Comparison of ENCODE assay signal across 10 cellular contexts in the genomic region with DNA sequence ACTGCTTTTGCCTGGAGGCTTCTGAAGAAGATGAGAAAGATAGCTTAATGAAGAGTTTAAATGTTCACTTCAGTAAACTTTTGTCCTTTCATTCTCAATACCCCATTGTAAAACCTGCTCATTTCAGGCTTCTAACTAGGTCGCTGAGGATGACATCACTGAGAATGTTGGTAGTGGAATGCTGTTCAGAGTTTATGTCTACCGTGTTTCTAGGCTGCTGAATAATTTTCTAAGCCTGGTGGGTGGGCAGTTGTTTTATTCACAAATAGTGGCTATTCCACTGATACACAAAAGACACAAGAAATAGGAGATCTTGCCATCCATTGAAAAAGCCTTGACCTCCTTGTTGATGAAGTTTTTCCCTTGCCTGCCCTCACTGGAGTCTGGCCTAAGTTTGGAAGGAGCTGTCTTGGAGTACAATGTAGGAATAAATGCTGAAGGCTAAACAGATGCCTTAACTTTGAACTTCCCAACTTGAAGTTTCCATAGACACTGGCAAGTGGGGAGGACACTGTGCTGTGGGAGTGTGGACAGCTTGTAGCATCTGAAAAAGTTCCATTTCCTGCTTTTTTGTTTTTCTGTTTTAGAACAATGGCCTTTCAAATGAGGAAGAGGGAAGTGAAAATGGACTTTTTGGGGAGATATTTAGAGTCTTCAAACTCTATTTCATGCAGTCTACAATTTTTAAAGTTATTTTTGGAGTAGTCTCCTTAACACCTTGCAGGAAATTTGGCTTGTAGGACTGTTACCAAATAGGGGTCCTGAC. TPM values are rescaled to one million over a fixed set of nuclear protein-coding genes. Genes with fewer than 3 reads are reported as not detected.
DNase-seq lines count a peak whose midpoint lies in the region; ATAC-seq and TF ChIP-seq lines count a peak whose summit lies in the region.
"Had no signal": no experiment of that assay in that cellular context is flagged by ENCODE, and none has a peak within 500 bp of the region (broad histone marks: within the 10 kb centered on the region; RNA-seq: fewer than 3 reads in every experiment).

No MANE protein-coding gene starts in this region.

- peaks cover 16% of the 10 kb centered on the region for H3K4me1 ChIP-seq in neural progenitor cell

- peaks cover 16% of the 10 kb centered on the region for H4K20me1 ChIP-seq in neural progenitor cell (ENCODE audit: low read depth)

- no peaks in the 10 kb centered on the region for H3K36me3 ChIP-seq in neural progenitor cell

- peaks cover 2% of the 10 kb centered on the region for H3K27me3 Mint-ChIP-seq in neural progenitor cell (ENCODE audit: insufficient read depth, low read depth)

- no peak overlapping the region for H3K4me3 Mint-ChIP-seq in neural progenitor cell

- H3K36me3 Mint-ChIP-seq in neural progenitor cell, result peaks cover 12% of the 10 kb centered on the region

- ATAC-seq in GM21367 (IDR thresholded peaks at IDR 0.05; ENCODE audit: unreplicated experiment) (peak; percentile 64), HG03378 (IDR thresholded peaks at IDR 0.05; ENCODE audit: unreplicated experiment) (peak; percentile 40)

- H3K27ac ChIP-seq in neural progenitor cell, result no peak overlapping the region

- no peaks in the 10 kb centered on the region for H3K9me3 ChIP-seq in neural progenitor cell (ENCODE audit: low read depth)
- H3K9me3 ChIP-seq: upper lobe of left lung had no signal

- DNase-seq in GM10266 (ENCODE audit: extremely low spot score) (peak; percentile 17), germinal center (ENCODE audit: low spot score) (peak; percentile 10), NCI-H510A (lab: John Stamatoyannopoulos, UW) (no peak), neural progenitor cell (ENCODE audit: low spot score) (no peak), NCI-H526 (lab: John Stamatoyannopoulos, UW) (no peak), middle frontal gyrus (ENCODE audit: extremely low spot score, low spot score) (no peak)
- DNase-seq: stimulated activated CD4-positive, alpha-beta T cell treated with anti-CD3 and anti-CD28 coated beads, Interleukin-15, amount 100 ng/mL, for 24 hours; upper lobe of left lung had no signal

- H3K79me2 ChIP-seq in neural progenitor cell (ENCODE audit: low read depth), result peaks cover 19% of the 10 kb centered on the region

- peaks cover 2% of the 10 kb centered on the region for H3K4me1 Mint-ChIP-seq in neural progenitor cell

- no peak overlapping the region for H3K9ac ChIP-seq in neural progenitor cell

- H3K27ac Mint-ChIP-seq in neural progenitor cell, result no peak overlapping the region

- H3K27me3 ChIP-seq in neural progenitor cell, result no peaks in the 10 kb centered on the region
- H3K27me3 ChIP-seq: upper lobe of left lung had no signal

- no peaks in the 10 kb centered on the region for H3K9me3 Mint-ChIP-seq in neural progenitor cell

- no peak overlapping the region for H2AFZ ChIP-seq in neural progenitor cell (replicated peaks)

- no peak overlapping the region for H3K4me2 ChIP-seq in neural progenitor cell

- H3K4me3 ChIP-seq in neural progenitor cell, result no peak overlapping the region
- H3K4me3 ChIP-seq: upper lobe of left lung had no signal

- H3F3A ChIP-seq in neural progenitor cell (ENCODE audit: low read depth), result no peaks in the 10 kb centered on the region

- no peak for TF ChIP-seq CTCF in GM10266 (IDR thresholded peaks at IDR 0.05; ENCODE audit: control insufficient read depth, insufficient read depth, low read depth, missing control alignments)
- no peak for TF ChIP-seq CTCF in neural progenitor cell (IDR thresholded peaks at IDR 0.05)

RNA-seq across cellular contexts. Expression of gene TRIM44, which starts 59.2 kb away (rescaled TPM):
- 28.5 and 44.1 TPM in 2 replicates for total RNA-seq in neural progenitor cell (ENCODE audit: low replicate concordance)

Comparison
In these comparisons a context has a peak if more than half of its experiments do, and no peak if none do; other contexts are left out.
1. DNase-seq: peak in GM10266 (single experiment) and germinal center (single experiment); none in NCI-H510A (single experiment), neural progenitor cell (single experiment), NCI-H526 (0 of 2) and middle frontal gyrus (single experiment).